14 cellular contexts compared by ENCODE assay signal in genomic region chr16:11542069-11542775, GRCh38.
"Had no signal": no experiment of that assay in that cellular context is flagged by ENCODE, and none has a peak within 500 bp of the region (broad histone marks: within the 10 kb centered on the region; RNA-seq: fewer than 3 reads in every experiment).

No MANE protein-coding gene starts in this region.

- H3K4me3 Mint-ChIP-seq: activated B cell treated with CpG ODN at 0.5 μM for 24 hours; activated naive CD8-positive, alpha-beta T cell treated with anti-CD3 and anti-CD28 coated beads, Interleukin-2, amount 50 U/mL, for 24 hours; T-helper 17 cell had no signal

- H3K4me3 ChIP-seq: cardiac muscle cell, esophagus muscularis mucosa, tibial nerve had no signal

- H3K9me3 ChIP-seq: esophagus muscularis mucosa, tibial nerve had no signal

- H3K27ac Mint-ChIP-seq: activated B cell treated with CpG ODN at 0.5 μM for 24 hours; activated naive CD8-positive, alpha-beta T cell treated with anti-CD3 and anti-CD28 coated beads, Interleukin-2, amount 50 U/mL, for 24 hours; T-helper 17 cell had no signal

- H3K27me3 ChIP-seq: cardiac muscle cell, esophagus muscularis mucosa, tibial nerve had no signal

- H3K36me3 ChIP-seq: cardiac muscle cell, esophagus muscularis mucosa, tibial nerve had no signal

- H3K9me3 Mint-ChIP-seq: activated B cell treated with CpG ODN at 0.5 μM for 24 hours; activated naive CD8-positive, alpha-beta T cell treated with anti-CD3 and anti-CD28 coated beads, Interleukin-2, amount 50 U/mL, for 24 hours had no signal

- ATAC-seq: activated naive CD8-positive, alpha-beta T cell treated with anti-CD3 and anti-CD28 coated beads, Interleukin-2, amount 50 U/mL, for 24 hours; T-helper 17 cell had no signal

- DNase-seq: activated B cell treated with CpG ODN at 0.5 μM for 24 hours; activated effector memory CD4-positive, alpha-beta T cell treated with Interleukin-2 at 50 U/mL for 16 hours; activated naive CD8-positive, alpha-beta T cell treated with anti-CD3 and anti-CD28 coated beads, Interleukin-2, amount 50 U/mL, for 24 hours; activated T-cell treated with anti-CD3 and anti-CD28 coated beads, Interleukin-2, amount 50 U/mL, for 1 hour; dermis blood vessel endothelial cell; hippocampal formation; kidney glomerular epithelial cell; mesendoderm; retina; small intestine; T-helper 17 cell had no signal

- H3K27ac ChIP-seq: cardiac muscle cell, esophagus muscularis mucosa had no signal

- H3K4me1 Mint-ChIP-seq: activated B cell treated with CpG ODN at 0.5 μM for 24 hours had no signal

- H3K27me3 Mint-ChIP-seq: activated B cell treated with CpG ODN at 0.5 μM for 24 hours; activated naive CD8-positive, alpha-beta T cell treated with anti-CD3 and anti-CD28 coated beads, Interleukin-2, amount 50 U/mL, for 24 hours; T-helper 17 cell had no signal
